In genomic region chr6:41536884-41537347, GRCh38 we compare ENCODE assay signal across 11 cellular contexts. TPM values are rescaled to one million over a fixed set of nuclear protein-coding genes. Genes with fewer than 3 reads are reported as not detected.
DNase-seq lines count a peak whose midpoint lies in the region; ATAC-seq, FAIRE-seq and TF ChIP-seq lines count a peak whose summit lies in the region.
"Had no signal": no experiment of that assay in that cellular context is flagged by ENCODE, and none has a peak within 500 bp of the region (broad histone marks: within the 10 kb centered on the region; RNA-seq: fewer than 3 reads in every experiment).

No MANE protein-coding gene starts in this region.

- no peaks in the 10 kb centered on the region for H4K20me1 ChIP-seq in BLaER1
- H4K20me1 ChIP-seq in keratinocyte (ENCODE audit: control insufficient read depth, extremely low read depth, insufficient read depth, low read length): no peaks in the 10 kb centered on the region

- no peaks in the 10 kb centered on the region for H3K79me2 ChIP-seq in keratinocyte (ENCODE audit: control insufficient read depth, insufficient read depth, low read length)

- no peak for FAIRE-seq in keratinocyte (lab: Jason Lieb, UNC)
- FAIRE-seq: TTC549 had no signal

- H3K36me3 ChIP-seq in BLaER1 (no peaks in the 10 kb centered on the region), keratinocyte (ENCODE audit: control insufficient read depth in 2 of 2, extremely low read depth in 1 of 2, insufficient read depth in 2 of 2, low read length in 2 of 2) (no peaks in the 10 kb centered on the region), MG63 (no peaks in the 10 kb centered on the region)
- H3K36me3 ChIP-seq: ascending aorta had no signal

- no peak for TF ChIP-seq CTCF in NB4 (IDR thresholded peaks at IDR 0.05; ENCODE audit: low read depth, low read length)
- no peak for TF ChIP-seq CTCF in RWPE1 (conservative IDR thresholded peaks at IDR 0.05; ENCODE audit: low read depth)
- TF ChIP-seq CTCF in keratinocyte (optimal IDR thresholded peaks at IDR 0.05 in 1 of 3, IDR thresholded peaks at IDR 0.05 in 1 of 3, conservative IDR thresholded peaks at IDR 0.05 in 1 of 3; ENCODE audit: extremely low read depth in 1 of 3, insufficient read depth in 2 of 3, low read length in 3 of 3): no peak

- peak overlapping the region; percentile 85 for H3K4me2 ChIP-seq in BLaER1
- peak overlapping the region; percentile 59 for H3K4me2 ChIP-seq in keratinocyte (ENCODE audit: control insufficient read depth, extremely low read depth, insufficient read depth, low read depth, low read length)

- dilution Hi-C loops in keratinocyte (cut with MboI; ENCODE audit: extremely low pct_ligation_motif_present, low sequenced_read_pairs): no loop called here

- H3K9me1 ChIP-seq in keratinocyte (ENCODE audit: control insufficient read depth, extremely low read depth, insufficient read depth, low read length): no peaks in the 10 kb centered on the region

- no peak overlapping the region for H2AFZ ChIP-seq in keratinocyte (ENCODE audit: control insufficient read depth, low read length)

- no peaks in the 10 kb centered on the region for H3K9me3 ChIP-seq in BLaER1
- no peaks in the 10 kb centered on the region for H3K9me3 ChIP-seq in keratinocyte (ENCODE audit: control insufficient read depth, low read depth, low read length)
- no peaks in the 10 kb centered on the region for H3K9me3 ChIP-seq in MG63
- H3K9me3 ChIP-seq: ascending aorta had no signal

- no peak for ATAC-seq in GM21526 (IDR thresholded peaks at IDR 0.05; ENCODE audit: low FRiP score, unreplicated experiment)
- ATAC-seq in HG03565 (IDR thresholded peaks at IDR 0.05; ENCODE audit: unreplicated experiment): no peak

- no peak for TF ChIP-seq POLR2A in NB4 (IDR thresholded peaks at IDR 0.05; ENCODE audit: extremely low read depth, insufficient read length)

- peak; percentile 72 for DNase-seq in NB4 (ENCODE audit: low read depth)
- peak; percentile 52 for DNase-seq in RWPE1 (ENCODE audit: low spot score)
- DNase-seq in keratinocyte (ENCODE audit: low read depth, low spot score): peak; percentile 75
- DNase-seq in MG63: no peak
- DNase-seq in NK-92 (lab: John Stamatoyannopoulos, UW; ENCODE audit: unreplicated experiment): no peak
- DNase-seq: immature natural killer cell had no signal

- H3K27me3 ChIP-seq in BLaER1 (no peaks in the 10 kb centered on the region), keratinocyte (ENCODE audit: control insufficient read depth, extremely low read depth, insufficient read depth, low read length) (no peaks in the 10 kb centered on the region), MG63 (no peaks in the 10 kb centered on the region)

- H3K4me1 ChIP-seq in BLaER1 (peaks cover 77% of the 10 kb centered on the region), keratinocyte (ENCODE audit: control insufficient read depth, extremely low read depth, insufficient read depth, low read length) (peaks cover 24% of the 10 kb centered on the region)
- H3K4me1 ChIP-seq: ascending aorta had no signal

- H3K4me3 ChIP-seq in BLaER1: no peak overlapping the region
- no peak overlapping the region for H3K4me3 ChIP-seq in NB4 (ENCODE audit: low read depth, low read length)
- H3K4me3 ChIP-seq in keratinocyte (ENCODE audit: control insufficient read depth in 2 of 3, extremely low read depth in 1 of 3, insufficient read depth in 2 of 3, low read depth in 1 of 3, low read length in 3 of 3): no peak overlapping the region
- H3K4me3 ChIP-seq in MG63: no peak overlapping the region
- H3K4me3 ChIP-seq: ascending aorta had no signal

- POLR2A ChIA-PET in RWPE1 (lab: Yijun Ruan, JAX; ENCODE audit: low non-redundant PET): no interaction called here

- CTCF ChIA-PET in RWPE1 (lab: Yijun Ruan, JAX): no interaction called here

- H3K9ac ChIP-seq in BLaER1: peak overlapping the region; percentile 1; the same call in 1 of the 2 replicates
- no peak overlapping the region for H3K9ac ChIP-seq in keratinocyte (ENCODE audit: control insufficient read depth, extremely low read depth, insufficient read depth, low read length)

- H3K27ac ChIP-seq in BLaER1: no peak overlapping the region
- peak overlapping the region; percentile 55 for H3K27ac ChIP-seq in RWPE1
- H3K27ac ChIP-seq in keratinocyte (ENCODE audit: control insufficient read depth, insufficient read depth, low read length): no peak overlapping the region
- H3K27ac ChIP-seq: ascending aorta had no signal

RNA-seq across cellular contexts. Expression of gene FOXP4, which starts 9.3 kb away (rescaled TPM):
- 0.93 to 4.3 TPM (median 1.1 TPM) in 3 replicates for polyA plus RNA-seq in keratinocyte
- 1.7 TPM for polyA plus RNA-seq in keratinocyte (2011; ENCODE audit: low read depth)
- polyA plus RNA-seq in keratinocyte (2011; cell fraction: cytosol; rRNA removed): 2.0 and 5.2 TPM in 2 replicates
- 5.1 and 7.1 TPM in 2 replicates for polyA plus RNA-seq in keratinocyte (2011; cell fraction: nucleus; rRNA removed)
- 6.1 and 13.3 TPM in 2 replicates for polyA plus RNA-seq in keratinocyte (2012; ENCODE audit: low replicate concordance)
- polyA minus RNA-seq in keratinocyte: 1.9 to 12.7 TPM (median 2.2 TPM) in 3 replicates
- polyA minus RNA-seq in keratinocyte (2011; cell fraction: cytosol; rRNA and poly(A)+ RNA removed): 13.4 TPM
- polyA minus RNA-seq in keratinocyte (2011; cell fraction: nucleus; rRNA and poly(A)+ RNA removed): 4.2 and 4.9 TPM in 2 replicates
- total RNA-seq in MG63 (2014; rRNA removed; shearing (Covaris generic); ENCODE audit: low replicate concordance): 0.53 TPM in 1 of 2 replicates, not detected in the other

Comparison
In these comparisons a context has a peak if more than half of its experiments do, and no peak if none do; other contexts are left out.
1. DNase-seq: peak in NB4 (single experiment), RWPE1 (single experiment) and keratinocyte (single experiment); none in MG63 (single experiment) and NK-92 (single experiment).